In genomic region chr1:47725732-47726495, GRCh38 we compare ENCODE assay signal across 8 cellular contexts.
DNase-seq lines count a peak whose midpoint lies in the region; ATAC-seq, FAIRE-seq and TF ChIP-seq lines count a peak whose summit lies in the region.

No MANE protein-coding gene starts in this region.

- H3K4me1 Mint-ChIP-seq in activated CD8-positive, alpha-beta T cell treated with anti-CD3 and anti-CD28 coated beads for 36 hours (ENCODE audit: low read depth), result peaks cover 6% of the 10 kb centered on the region

- no peaks in the 10 kb centered on the region for H3K9me3 Mint-ChIP-seq in activated CD8-positive, alpha-beta T cell treated with anti-CD3 and anti-CD28 coated beads for 36 hours

- peak; percentile 68 for TF ChIP-seq CTCF in activated CD8-positive, alpha-beta T cell treated with anti-CD3 and anti-CD28 coated beads for 36 hours (IDR thresholded peaks at IDR 0.05)

- peaks cover 34% of the 10 kb centered on the region for H3K27me3 Mint-ChIP-seq in activated CD8-positive, alpha-beta T cell treated with anti-CD3 and anti-CD28 coated beads for 36 hours

- ATAC-seq in GM19328 (IDR thresholded peaks at IDR 0.05; ENCODE audit: unreplicated experiment) (peak; percentile 90), HG03442 (IDR thresholded peaks at IDR 0.05; ENCODE audit: unreplicated experiment) (peak; percentile 88)
- ATAC-seq in activated CD8-positive, alpha-beta T cell treated with anti-CD3 and anti-CD28 coated beads for 36 hours, result peak; percentile 94

- H3K4me3 Mint-ChIP-seq in activated CD8-positive, alpha-beta T cell treated with anti-CD3 and anti-CD28 coated beads for 36 hours, result peak overlapping the region; percentile 4

- FAIRE-seq in endometrium (lab: Jason Lieb, UNC), result peak; percentile 93

- POLR2A ChIA-PET in activated CD8-positive, alpha-beta T cell treated with anti-CD3 and anti-CD28 coated beads for 36 hours (lab: Charles Lee), result interaction anchor here (1.0 kb wide), 2 partner anchors 95 to 549 kb away, joined by 3 read pairs; no protein-coding TSS in a partner anchor

- no peak overlapping the region for H3K27ac Mint-ChIP-seq in activated CD8-positive, alpha-beta T cell treated with anti-CD3 and anti-CD28 coated beads for 36 hours

- CTCF ChIA-PET in activated CD8-positive, alpha-beta T cell treated with anti-CD3 and anti-CD28 coated beads for 36 hours (lab: Charles Lee), result interaction anchor here (0.6 to 3.6 kb wide), 47 partner anchors 9 to 1197 kb away, joined by 3 to 47 read pairs (median 4); partner anchors contain the start of genes CMPK1 and FOXD2

- DNase-seq in CD1c-positive myeloid dendritic cell (ENCODE audit: extremely low spot score), result peak; percentile 60
- DNase-seq in NCI-H526 (lab: John Stamatoyannopoulos, UW), result peak; percentile 76 to 87
- peak; percentile 82 for DNase-seq in activated CD8-positive, alpha-beta T cell treated with anti-CD3 and anti-CD28 coated beads for 36 hours
- peak; percentile 66 for DNase-seq in middle frontal gyrus (ENCODE audit: extremely low spot score, low spot score)
- DNase-seq in stimulated activated CD8-positive, alpha-beta memory T cell treated with anti-CD3 and anti-CD28 coated beads, Interleukin-4, amount 100 ng/mL, for 24 hours (ENCODE audit: low read depth), result peak; percentile 47

- no peaks in the 10 kb centered on the region for H3K36me3 Mint-ChIP-seq in activated CD8-positive, alpha-beta T cell treated with anti-CD3 and anti-CD28 coated beads for 36 hours (ENCODE audit: low read depth)

- intact Hi-C loops in activated CD8-positive, alpha-beta T cell treated with anti-CD3 and anti-CD28 coated beads for 36 hours (cut with micrococcal nuclease), result loop anchor here (5.0 kb wide), 1 partner anchor 294 kb away; no protein-coding TSS in a partner anchor

Comparison
In these comparisons a context has a peak if more than half of its experiments do, and no peak if none do; other contexts are left out.
1. Peak in every context shown above with its lines: DNase-seq and ATAC-seq.